Comparison of ENCODE assay signal across 8 cellular contexts in genomic region chr12:123094349-123095073, GRCh38. TPM values are rescaled to one million over a fixed set of nuclear protein-coding genes. Genes with fewer than 3 reads are reported as not detected.
DNase-seq lines count a peak whose midpoint lies in the region; ATAC-seq and TF ChIP-seq lines count a peak whose summit lies in the region.

No MANE protein-coding gene starts in this region.

- intact Hi-C loops in esophagus squamous epithelium (cut with DNase I), result no loop called here

- H2BK5ac ChIP-seq in neuronal stem cell (ENCODE audit: low read length), result peak overlapping the region; percentile 76

- H3K4me1 ChIP-seq in BLaER1 (peaks cover 57% of the 10 kb centered on the region), esophagus squamous epithelium (peaks cover 18 to 65% (median 38%) of the 10 kb centered on the region in 3 donors), neuronal stem cell (ENCODE audit: control insufficient read depth in 2 of 2, insufficient read depth in 1 of 2, low read depth in 1 of 2, low read length in 2 of 2) (peaks cover 0 to 2% of the 10 kb centered on the region in 2 donors)

- H4K91ac ChIP-seq in neuronal stem cell (ENCODE audit: low read depth, low read length, poor library complexity), result no peak overlapping the region

- H3K4me2 ChIP-seq in BLaER1 (peak overlapping the region; percentile 35), neuronal stem cell (ENCODE audit: insufficient read depth, low read length, poor library complexity, severe bottlenecking) (no peak overlapping the region)

- H3K27ac ChIP-seq in BLaER1 (0 out of 2 replicates have a peak overlapping the region, but pooled peaks have one; percentile 38), esophagus squamous epithelium (peak overlapping the region in 3 of 4 donors; percentile 68 to 83 (median 80)), neuronal stem cell (replicated peaks; ENCODE audit: low read length) (no peak overlapping the region)

- H2AFZ ChIP-seq in neuronal stem cell (ENCODE audit: low read length), result no peak overlapping the region

- no peak for TF ChIP-seq CTCF in esophagus squamous epithelium (IDR thresholded peaks at IDR 0.05)

- H3K14ac ChIP-seq in neuronal stem cell (ENCODE audit: low read length), result no peak overlapping the region

- H2BK15ac ChIP-seq in neuronal stem cell (ENCODE audit: low read length), result peak overlapping the region; percentile 59

- H2BK12ac ChIP-seq in neuronal stem cell (ENCODE audit: low read length), result no peak overlapping the region

- DNase-seq in esophagus squamous epithelium (lab: John Stamatoyannopoulos, UW) (no peak), neuronal stem cell (ENCODE audit: low spot score) (no peak), NCI-H345 treated with DMSO at 0.1 percent for 48 hours (lab: John Stamatoyannopoulos, UW; ENCODE audit: unreplicated experiment) (no peak), Kasumi-1 (lab: John Stamatoyannopoulos, UW) (no peak)

- H3K18ac ChIP-seq in neuronal stem cell (ENCODE audit: low read length), result no peak overlapping the region

- TF ChIP-seq POLR2A in esophagus squamous epithelium (IDR thresholded peaks at IDR 0.05), result no peak

- H4K8ac ChIP-seq in neuronal stem cell (ENCODE audit: low read depth, low read length), result no peak overlapping the region

- H3K23ac ChIP-seq in neuronal stem cell (ENCODE audit: low read depth, low read length, poor library complexity), result no peak overlapping the region

- H3K36me3 ChIP-seq in BLaER1 (peaks cover 30% of the 10 kb centered on the region; the same call in 1 of the 2 replicates), esophagus squamous epithelium (no peaks in the 10 kb centered on the region), neuronal stem cell (replicated peaks in 1 of 2; ENCODE audit: control insufficient read depth in 2 of 2, insufficient read depth in 2 of 2, low read length in 2 of 2) (no peaks in the 10 kb centered on the region)

- no peaks in the 10 kb centered on the region for H3K79me1 ChIP-seq in neuronal stem cell (ENCODE audit: low read depth, low read length)

- H3K27me3 ChIP-seq in BLaER1 (no peaks in the 10 kb centered on the region), esophagus squamous epithelium (no peaks in the 10 kb centered on the region), neuronal stem cell (ENCODE audit: control insufficient read depth in 3 of 3, insufficient read depth in 3 of 3, low read depth in 1 of 3, low read length in 3 of 3) (no peaks in the 10 kb centered on the region)

- H3K4me3 ChIP-seq in BLaER1, result no peak overlapping the region
- H3K4me3 ChIP-seq in esophagus squamous epithelium, result no peak overlapping the region
- no peak overlapping the region for H3K4me3 ChIP-seq in neuronal stem cell (ENCODE audit: low read length in 2 of 2)

- H3K9me3 ChIP-seq in BLaER1 (no peaks in the 10 kb centered on the region), esophagus squamous epithelium (no peaks in the 10 kb centered on the region), neuronal stem cell (replicated peaks in 1 of 2; ENCODE audit: control insufficient read depth in 2 of 2, insufficient read depth in 1 of 2, low read depth in 1 of 2, low read length in 2 of 2) (no peaks in the 10 kb centered on the region)

- WGBS in esophagus squamous epithelium, 2 donors, result 30 to 36% methylated on average over 9 to 10 of the region's 18 CpGs
- no CpG with 5 or more reads among the region's 18 CpGs for WGBS in neuronal stem cell (ENCODE audit: extremely low coverage in 2 of 2, insufficient read length in 2 of 2, insufficient replicate concordance in 1 of 2), 2 donors

- no peak overlapping the region for H3K4ac ChIP-seq in neuronal stem cell (ENCODE audit: low read length)

- H2BK120ac ChIP-seq in neuronal stem cell (ENCODE audit: low read depth, low read length), result no peak overlapping the region

- H2AK5ac ChIP-seq in neuronal stem cell (ENCODE audit: low read depth, low read length), result no peak overlapping the region

- H3K9ac ChIP-seq in BLaER1, result no peak overlapping the region
- H3K9ac ChIP-seq in neuronal stem cell (ENCODE audit: low read depth, low read length, poor library complexity), result no peak overlapping the region

- no peak for ATAC-seq in GM19324 (IDR thresholded peaks at IDR 0.05; ENCODE audit: low FRiP score, unreplicated experiment)
- ATAC-seq in HG03280 (IDR thresholded peaks at IDR 0.05; ENCODE audit: unreplicated experiment), result no peak

- peaks cover 44% of the 10 kb centered on the region; the same call in 1 of the 2 replicates for H4K20me1 ChIP-seq in BLaER1

TF ChIP-seq in PFSK-1, 5 proteins besides CTCF, POLR2A, EP300 and RAD21:
- TF ChIP-seq TAF1 (IDR thresholded peaks at IDR 0.05; ENCODE audit: borderline replicate concordance, insufficient read depth, low read length) (no peak), FOXP2 (optimal IDR thresholded peaks at IDR 0.05; ENCODE audit: borderline replicate concordance, extremely low read depth, extremely low read length, insufficient read depth) (peak; percentile 13)

RNA-seq across cellular contexts. Expression of gene PITPNM2, which starts 56.4 kb away (rescaled TPM):
- 11.5 TPM for polyA plus RNA-seq in PFSK-1 (2012; ENCODE audit: insufficient read length, low read depth)
- total RNA-seq in esophagus squamous epithelium, result 1 to 10 TPM; 4.2 to 9.1 (median 8.2) TPM
- polyA plus RNA-seq in neuronal stem cell (2013, experiment 1 of 2), result 1.3 TPM
- polyA plus RNA-seq in neuronal stem cell (2013, experiment 2 of 2), result 1.3 TPM
